Comparison of ENCODE assay signal across 18 cellular contexts in genomic region chr10:73232887-73233286, GRCh38. TPM values are rescaled to one million over a fixed set of nuclear protein-coding genes. Genes with fewer than 3 reads are reported as not detected.
DNase-seq lines count a peak whose midpoint lies in the region; ATAC-seq, FAIRE-seq and TF ChIP-seq lines count a peak whose summit lies in the region.
"Had no signal": no experiment of that assay in that cellular context is flagged by ENCODE, and none has a peak within 500 bp of the region (broad histone marks: within the 10 kb centered on the region; RNA-seq: fewer than 3 reads in every experiment).

No MANE protein-coding gene starts in this region.

- no peak for ATAC-seq in RWPE2 (ENCODE audit: low read depth)
- no peak for ATAC-seq in pancreas
- ATAC-seq: stimulated activated naive B cell treated with anti-CD40 and anti-IgM and Interleukin-4, amounts not matched to agents 10 μg/mL and 1 μg/mL and 100 μg/mL, for 72 hours had no signal

- peaks cover 41% of the 10 kb centered on the region for H3K36me3 ChIP-seq in A673 (ENCODE audit: insufficient read depth, low read length, poor library complexity, severe bottlenecking)
- peaks cover 55% of the 10 kb centered on the region for H3K36me3 ChIP-seq in RWPE2 (ENCODE audit: low read depth)
- peaks cover 0 to 13% (median 0%) of the 10 kb centered on the region in 3 donors for H3K36me3 ChIP-seq in pancreas

- in situ Hi-C loops in G401 (cut with HindIII; ENCODE audit: low sequenced_read_pairs): no loop called here

- H3K36me3 Mint-ChIP-seq in endothelial cell (ENCODE audit: low read depth, unreplicated experiment): peaks cover 13% of the 10 kb centered on the region

- no peak overlapping the region for H3K27ac Mint-ChIP-seq in endothelial cell (ENCODE audit: unreplicated experiment)
- H3K27ac Mint-ChIP-seq: stimulated activated naive B cell treated with anti-CD40 and anti-IgM and Interleukin-4, amounts not matched to agents 10 μg/mL and 1 μg/mL and 100 μg/mL, for 72 hours had no signal

- WGBS in pancreas, 2 donors: 86 to 93% methylated on average over 8 of the region's 8 CpGs

- H3K27ac ChIP-seq in A673 (ENCODE audit: low read depth, low read length, poor library complexity, severe bottlenecking) (no peak overlapping the region), RWPE2 (ENCODE audit: poor library complexity, severe bottlenecking) (no peak overlapping the region), pancreas (no peak overlapping the region)

- FAIRE-seq in pancreas (lab: Jason Lieb, UNC): no peak
- FAIRE-seq: colon had no signal

- H3K4me3 Mint-ChIP-seq in endothelial cell (ENCODE audit: unreplicated experiment): peak overlapping the region; percentile 24
- H3K4me3 Mint-ChIP-seq: stimulated activated naive B cell treated with anti-CD40 and anti-IgM and Interleukin-4, amounts not matched to agents 10 μg/mL and 1 μg/mL and 100 μg/mL, for 72 hours had no signal

- H3K4me3 ChIP-seq in A673 (ENCODE audit: low read depth, low read length, poor library complexity, severe bottlenecking): no peak overlapping the region
- no peak overlapping the region for H3K4me3 ChIP-seq in RWPE2 (ENCODE audit: severe bottlenecking)
- H3K4me3 ChIP-seq in pancreas: no peak overlapping the region

- POLR2A ChIA-PET in A673 (lab: Charles Lee; ENCODE audit: low non-redundant PET): no interaction called here

- H3K27me3 ChIP-seq in A673 (replicated peaks; ENCODE audit: insufficient read depth, low read depth, low read length, poor library complexity): no peaks in the 10 kb centered on the region
- H3K27me3 ChIP-seq in RWPE2 (ENCODE audit: insufficient read depth, poor library complexity, severe bottlenecking): no peaks in the 10 kb centered on the region
- H3K27me3 ChIP-seq in pancreas: no peaks in the 10 kb centered on the region

- intact Hi-C loops in A673 (cut with micrococcal nuclease; ENCODE audit: unreplicated experiment) (no loop called here), pancreas (cut with DNase I) (no loop called here)

- no peaks in the 10 kb centered on the region for H3K9me3 ChIP-seq in A673 (ENCODE audit: low read depth, low read length, poor library complexity, severe bottlenecking)
- H3K9me3 ChIP-seq in RWPE2 (ENCODE audit: severe bottlenecking): no peaks in the 10 kb centered on the region
- H3K9me3 ChIP-seq in pancreas: no peaks in the 10 kb centered on the region

- H3K4me1 ChIP-seq in A673 (ENCODE audit: insufficient read depth, low read length, poor library complexity, severe bottlenecking): no peaks in the 10 kb centered on the region
- no peaks in the 10 kb centered on the region for H3K4me1 ChIP-seq in RWPE2 (ENCODE audit: insufficient read depth, poor library complexity, severe bottlenecking)
- no peaks in the 10 kb centered on the region for H3K4me1 ChIP-seq in pancreas

- no peaks in the 10 kb centered on the region for H3K4me1 Mint-ChIP-seq in endothelial cell (ENCODE audit: unreplicated experiment)

- CTCF ChIA-PET in A673 (lab: Charles Lee): no interaction called here

- DNase-seq in A673 (ENCODE audit: low spot score) (no peak), G401 (ENCODE audit: low spot score) (peak; percentile 14), RWPE2 (ENCODE audit: low spot score) (no peak), endothelial cell (ENCODE audit: low spot score) (peak; percentile 16), NCI-H524 (lab: John Stamatoyannopoulos, UW) (no peak), hippocampal formation (lab: John Stamatoyannopoulos, UW) (no peak), pancreas (no peak), NCI-H1092 treated with DMSO at 0.1 percent for 48 hours (lab: John Stamatoyannopoulos, UW) (no peak)
- DNase-seq: activated naive CD4-positive, alpha-beta T cell; foreskin fibroblast; left cardiac atrium; MM.1S; NCI-H526 treated with DMSO at 0.1 percent for 48 hours; occipital lobe; SHP77 treated with DMSO at 0.1 percent for 48 hours; stimulated activated CD4-positive, alpha-beta T cell treated with anti-CD3 and anti-CD28 coated beads, Interleukin-2, amount 100 ng/mL, for 24 hours; stimulated activated naive B cell treated with anti-CD40 and anti-IgM and Interleukin-4, amounts not matched to agents 10 μg/mL and 1 μg/mL and 100 μg/mL, for 72 hours had no signal

- no TSS peak for BruUV-seq in A673 (replicated peaks; lab: Mats Ljungman, UMichigan)

- no peaks in the 10 kb centered on the region for H3K9me3 Mint-ChIP-seq in endothelial cell (ENCODE audit: unreplicated experiment)
- H3K9me3 Mint-ChIP-seq: stimulated activated naive B cell treated with anti-CD40 and anti-IgM and Interleukin-4, amounts not matched to agents 10 μg/mL and 1 μg/mL and 100 μg/mL, for 72 hours had no signal

- peak; percentile 36 for TF ChIP-seq CTCF in A673 (conservative IDR thresholded peaks at IDR 0.05; ENCODE audit: low read depth, low read length)
- TF ChIP-seq CTCF in RWPE2 (IDR thresholded peaks at IDR 0.05; ENCODE audit: poor library complexity, severe bottlenecking): peak; percentile 12
- no peak for TF ChIP-seq CTCF in endothelial cell (IDR thresholded peaks at IDR 0.05; ENCODE audit: unreplicated experiment)
- TF ChIP-seq CTCF in pancreas (IDR thresholded peaks at IDR 0.05): no peak

- H3K27me3 Mint-ChIP-seq in endothelial cell (ENCODE audit: unreplicated experiment): no peaks in the 10 kb centered on the region
- H3K27me3 Mint-ChIP-seq: stimulated activated naive B cell treated with anti-CD40 and anti-IgM and Interleukin-4, amounts not matched to agents 10 μg/mL and 1 μg/mL and 100 μg/mL, for 72 hours had no signal

RNA-seq across cellular contexts. Expression of gene DNAJC9, which starts 14.2 kb away (rescaled TPM):
- total RNA-seq in A673 (2021): 69.1 and 72.9 TPM in 2 replicates
- 43.4 and 53.3 TPM in 2 replicates for total RNA-seq in G401 (2014; rRNA removed; shearing (Covaris generic))
- total RNA-seq in endothelial cell (ENCODE audit: unreplicated experiment): 24.5 TPM
- total RNA-seq in pancreas: 1 to 10 TPM; 3.7 to 6.7 (median 4.9) TPM
- polyA plus RNA-seq in pancreas: 1 to 10 TPM; 4.9 to 8.5 TPM

RNA-seq across cellular contexts. Expression of gene MRPS16, which starts 19.6 kb away (rescaled TPM):
- total RNA-seq in A673 (2021) (150 and 164 TPM in 2 replicates), endothelial cell (ENCODE audit: unreplicated experiment) (78.6 TPM), pancreas (10 to 100 TPM; 24.1 to 46.0 (median 42.9) TPM)
- 73.5 and 94.1 TPM in 2 replicates for total RNA-seq in G401 (2014; rRNA removed; shearing (Covaris generic))
- polyA plus RNA-seq in pancreas: 10 to 100 TPM; 25.6 to 34.2 TPM

Comparison
In these comparisons a context has a peak if more than half of its experiments do, and no peak if none do; other contexts are left out.
1. DNase-seq: peak in G401 (single experiment) and endothelial cell (single experiment); none in A673 (single experiment), RWPE2 (single experiment), NCI-H524 (0 of 2), hippocampal formation (0 of 2), pancreas (0 of 6) and NCI-H1092 treated with DMSO at 0.1 percent for 48 hours (single experiment).
2. CTCF ChIP-seq: peak in A673 (single experiment) and RWPE2 (single experiment); none in endothelial cell (single experiment) and pancreas (0 of 4).